Comparison of ENCODE assay signal across 11 cellular contexts in the genomic region with DNA sequence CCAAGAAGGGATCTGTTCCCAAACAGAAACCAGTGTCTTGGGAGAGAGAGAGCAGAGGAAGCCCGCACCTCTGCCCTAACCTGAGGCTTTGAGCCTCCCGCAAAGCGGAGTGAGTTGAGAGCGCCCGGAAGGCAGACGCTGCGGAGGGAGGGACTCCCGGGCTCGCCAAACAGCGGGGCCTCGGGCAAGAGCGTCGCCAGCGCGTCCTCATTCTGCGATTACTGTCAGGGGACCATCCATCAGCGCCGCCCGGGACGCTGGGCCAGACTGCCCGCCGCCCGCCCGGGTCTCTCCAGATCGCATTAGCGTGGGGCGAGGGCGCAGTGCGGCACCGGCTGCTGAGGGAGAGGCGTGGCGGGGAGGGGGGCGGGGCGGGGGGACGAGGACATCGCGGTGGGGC. TPM values are rescaled to one million over a fixed set of nuclear protein-coding genes. Genes with fewer than 3 reads are reported as not detected.
DNase-seq lines count a peak whose midpoint lies in the region; ATAC-seq and TF ChIP-seq lines count a peak whose summit lies in the region.
"Not testable (repeated sequence)": the region's sequence is repeated elsewhere in the genome, so short reads cannot be mapped to it uniquely, and the experiment has no call there.
"Had no signal": no experiment of that assay in that cellular context is flagged by ENCODE, and none has a peak within 500 bp of the region (broad histone marks: within the 10 kb centered on the region; RNA-seq: fewer than 3 reads in every experiment).

No MANE protein-coding gene starts in this region.

- WGBS in SK-N-SH (ENCODE audit: low lambda C conversion rate): 7% methylated on average over 11 of the region's 37 CpGs
- WGBS in psoas muscle, 3 donors: 3 to 15% (median 5%) methylated on average over 18 to 37 of the region's 37 CpGs

- peaks cover 11% of the 10 kb centered on the region for H3K4me1 Mint-ChIP-seq in Caco-2 (ENCODE audit: low read depth, unreplicated experiment)
- H3K4me1 Mint-ChIP-seq in activated T-cell treated with anti-CD3 and anti-CD28 coated beads, Interleukin-2, amount 50 U/mL, for 72 hours (ENCODE audit: low read depth): peaks cover 10% of the 10 kb centered on the region
- peaks cover 14% of the 10 kb centered on the region for H3K4me1 Mint-ChIP-seq in central memory CD8-positive, alpha-beta T cell

- not testable (repeated sequence) for ATAC-seq in activated T-cell treated with anti-CD3 and anti-CD28 coated beads, Interleukin-2, amount 50 U/mL, for 72 hours (replicated peaks in 1 of 2); central memory CD8-positive, alpha-beta T cell (replicated peaks; ENCODE audit: extremely low read depth, poor library complexity, severe bottlenecking); psoas muscle

- H3K36me3 Mint-ChIP-seq in Caco-2 (ENCODE audit: insufficient read depth, unreplicated experiment); activated T-cell treated with anti-CD3 and anti-CD28 coated beads, Interleukin-2, amount 50 U/mL, for 72 hours (ENCODE audit: insufficient read depth in 2 of 2); central memory CD8-positive, alpha-beta T cell (ENCODE audit: insufficient read depth): not testable (repeated sequence)

- CTCF ChIA-PET in Caco-2 (lab: Charles Lee); SK-N-SH (lab: Yijun Ruan, JAX): not testable (repeated sequence)

- H3K79me2 ChIP-seq in SK-N-SH (ENCODE audit: insufficient read depth): not testable (repeated sequence)

- TF ChIP-seq RAD21 in SK-N-SH (IDR thresholded peaks at IDR 0.05; ENCODE audit: low read length): not testable (repeated sequence)

- POLR2A ChIA-PET in Caco-2 (lab: Charles Lee); SK-N-SH (lab: Yijun Ruan, JAX): not testable (repeated sequence)

- BruUV-seq in Caco-2 (replicated peaks; lab: Mats Ljungman, UMichigan): not testable (repeated sequence)

- H3K27ac Mint-ChIP-seq in Caco-2 (ENCODE audit: unreplicated experiment): peak overlapping the region; percentile 55
- not testable (repeated sequence) for H3K27ac Mint-ChIP-seq in activated T-cell treated with anti-CD3 and anti-CD28 coated beads, Interleukin-2, amount 50 U/mL, for 72 hours; central memory CD8-positive, alpha-beta T cell (ENCODE audit: low read depth)

- H4K20me1 ChIP-seq in SK-N-SH (ENCODE audit: insufficient read depth): not testable (repeated sequence)

- H3K4me3 Mint-ChIP-seq in Caco-2 (ENCODE audit: unreplicated experiment): peak overlapping the region; percentile 14
- peak overlapping the region; percentile 81 to 83 for H3K4me3 Mint-ChIP-seq in activated T-cell treated with anti-CD3 and anti-CD28 coated beads, Interleukin-2, amount 50 U/mL, for 72 hours
- H3K4me3 Mint-ChIP-seq in central memory CD8-positive, alpha-beta T cell: peak overlapping the region; percentile 71

- not testable (repeated sequence) for H3K9ac ChIP-seq in SK-N-SH; subcutaneous abdominal adipose tissue (ENCODE audit: low read length in 5 of 5)

- not testable (repeated sequence) for H3K36me3 ChIP-seq in Caco-2 (ENCODE audit: control insufficient read depth, insufficient read depth, low read length); SK-N-SH (replicated peaks in 1 of 2; ENCODE audit: control insufficient read depth in 1 of 2, insufficient read depth in 2 of 2, low read length in 1 of 2); kidney epithelial cell (ENCODE audit: control insufficient read depth, insufficient read depth, low read length); psoas muscle (ENCODE audit: insufficient read depth in 1 of 2, low read depth in 1 of 2); subcutaneous abdominal adipose tissue (ENCODE audit: control insufficient read depth in 5 of 5, insufficient read depth in 5 of 5, low read length in 5 of 5)

- H3K9me3 ChIP-seq in Caco-2; SK-N-SH; psoas muscle; subcutaneous abdominal adipose tissue (ENCODE audit: control insufficient read depth in 5 of 5, low read length in 5 of 5): not testable (repeated sequence)

- peaks cover 22% of the 10 kb centered on the region for H3K4me1 ChIP-seq in Caco-2
- not testable (repeated sequence) for H3K4me1 ChIP-seq in SK-N-SH (ENCODE audit: control insufficient read depth in 1 of 2, insufficient read depth in 2 of 2, low read depth in 1 of 2, low read length in 1 of 2); psoas muscle; subcutaneous abdominal adipose tissue (ENCODE audit: control insufficient read depth in 5 of 5, insufficient read depth in 5 of 5, low read length in 5 of 5)

- peak overlapping the region; percentile 44; the same call in 1 of the 2 replicates for H3K4me2 ChIP-seq in SK-N-SH

- not testable (repeated sequence) for H3K27me3 Mint-ChIP-seq in Caco-2 (ENCODE audit: insufficient read depth, unreplicated experiment)
- peaks cover 57% of the 10 kb centered on the region for H3K27me3 Mint-ChIP-seq in activated T-cell treated with anti-CD3 and anti-CD28 coated beads, Interleukin-2, amount 50 U/mL, for 72 hours (ENCODE audit: low read depth)
- peaks cover 52% of the 10 kb centered on the region for H3K27me3 Mint-ChIP-seq in central memory CD8-positive, alpha-beta T cell

- TF ChIP-seq EP300 in SK-N-SH (IDR thresholded peaks at IDR 0.05; ENCODE audit: borderline replicate concordance in 1 of 2, low read depth in 1 of 2, low read length in 1 of 2): not testable (repeated sequence)

- H3K4me3 ChIP-seq in Caco-2 (ENCODE audit: low read depth, low read length): not testable (repeated sequence)
- peak overlapping the region in 1 of 2 experiments; percentile 33; a peak in 2 of 4 replicates for H3K4me3 ChIP-seq in SK-N-SH (ENCODE audit: low read depth in 2 of 2, low read length in 1 of 2)
- H3K4me3 ChIP-seq in kidney epithelial cell (ENCODE audit: low read depth, low read length): peak overlapping the region; percentile 23
- peak overlapping the region; percentile 50 for H3K4me3 ChIP-seq in psoas muscle
- peak overlapping the region in 3 of 5 donors; percentile 27 to 42 (median 33) for H3K4me3 ChIP-seq in subcutaneous abdominal adipose tissue (ENCODE audit: low read depth in 1 of 5, low read length in 5 of 5)

- H3K9me2 ChIP-seq in SK-N-SH: not testable (repeated sequence)

- not testable (repeated sequence) for DNase-seq in Caco-2; central memory CD8-positive, alpha-beta T cell (ENCODE audit: low spot score in 2 of 2); kidney epithelial cell (ENCODE audit: low read depth); psoas muscle
- DNase-seq in NCI-H1092 treated with DMSO at 0.1 percent for 48 hours (lab: John Stamatoyannopoulos, UW): peak; percentile 35
- peak; percentile 71 for DNase-seq in SK-N-SH
- peak; percentile 10 to 15 for DNase-seq in activated T-cell treated with anti-CD3 and anti-CD28 coated beads, Interleukin-2, amount 50 U/mL, for 72 hours

- not testable (repeated sequence) for H3F3A ChIP-seq in SK-N-SH (replicated peaks; ENCODE audit: insufficient read depth)

- H3K9me3 Mint-ChIP-seq in Caco-2 (ENCODE audit: unreplicated experiment); activated T-cell treated with anti-CD3 and anti-CD28 coated beads, Interleukin-2, amount 50 U/mL, for 72 hours; central memory CD8-positive, alpha-beta T cell: not testable (repeated sequence)

- H3K27ac ChIP-seq in SK-N-SH (ENCODE audit: low read depth in 2 of 2, low read length in 1 of 2): peak overlapping the region in 1 of 2 experiments; percentile 50; a peak in 1 of 4 replicates
- H3K27ac ChIP-seq in psoas muscle; subcutaneous abdominal adipose tissue (ENCODE audit: low read depth, low read length): not testable (repeated sequence)

- not testable (repeated sequence) for H3K27me3 ChIP-seq in Caco-2 (replicated peaks; ENCODE audit: control insufficient read depth, insufficient read depth, low read length); SK-N-SH (ENCODE audit: insufficient read depth); kidney epithelial cell (ENCODE audit: control insufficient read depth, insufficient read depth, low read length); psoas muscle (ENCODE audit: insufficient read depth in 3 of 3, low read length in 2 of 3); subcutaneous abdominal adipose tissue (ENCODE audit: control insufficient read depth in 5 of 5, insufficient read depth in 4 of 5, low read length in 5 of 5)

- intact Hi-C loops in Caco-2 (cut with micrococcal nuclease; ENCODE audit: unreplicated experiment); psoas muscle (cut with DNase I): not testable (repeated sequence)

- not testable (repeated sequence) for TF ChIP-seq CTCF in Caco-2 (IDR thresholded peaks at IDR 0.05; ENCODE audit: insufficient read depth in 1 of 2, low read depth in 1 of 2, low read length in 1 of 2, severe bottlenecking in 1 of 2, unreplicated experiment in 1 of 2); SK-N-SH (IDR thresholded peaks at IDR 0.05); kidney epithelial cell (IDR thresholded peaks at IDR 0.05; ENCODE audit: insufficient read depth, low read length, poor library complexity, severe bottlenecking); psoas muscle (IDR thresholded peaks at IDR 0.05)

- H2AFZ ChIP-seq in SK-N-SH (ENCODE audit: low read depth): peak overlapping the region; percentile 68; the same call in 1 of the 2 replicates

RNA-seq across cellular contexts. Expression of a gene that starts 36.7 kb away (rescaled TPM):
- 2.9 and 4.1 TPM in 2 replicates for total RNA-seq in Caco-2 (2022)
- polyA plus RNA-seq in SK-N-SH (2012; rRNA removed): 1.6 and 3.7 TPM in 2 replicates
- 4.7 and 5.9 TPM in 2 replicates for polyA plus RNA-seq in SK-N-SH (2012; cell fraction: cytosol; rRNA removed)
- 6.5 and 7.3 TPM in 2 replicates for polyA plus RNA-seq in SK-N-SH (2012; cell fraction: nucleus; rRNA removed)
- 1 to 10 TPM in 1 of 2 donors, under 1 TPM in 1; 1.00 to 1.1 TPM for total RNA-seq in activated T-cell treated with anti-CD3 and anti-CD28 coated beads, Interleukin-2, amount 50 U/mL, for 72 hours
- total RNA-seq in kidney epithelial cell: 1.3 and 2.5 TPM in 2 replicates
- total RNA-seq in psoas muscle: 1 to 10 TPM; 1.6 to 4.7 (median 2.6) TPM
- 1 to 10 TPM in 2 of 3 donors, under 1 TPM in 1; 0.72 to 1.4 (median 1.1) TPM for polyA plus RNA-seq in psoas muscle
- total RNA-seq: bronchial epithelial cell had no signal

RNA-seq across cellular contexts. Expression of a gene that starts 57.5 kb away (rescaled TPM):
- total RNA-seq in Caco-2 (2022): 3.4 and 3.6 TPM in 2 replicates
- 1.5 and 2.1 TPM in 2 replicates for polyA plus RNA-seq in SK-N-SH (2012; rRNA removed)
- polyA plus RNA-seq in SK-N-SH (2012; cell fraction: cytosol; rRNA removed): 1.2 and 1.8 TPM in 2 replicates
- polyA plus RNA-seq in SK-N-SH (2012; cell fraction: nucleus; rRNA removed): 1.7 and 2.3 TPM in 2 replicates
- not detected for total RNA-seq in activated T-cell treated with anti-CD3 and anti-CD28 coated beads, Interleukin-2, amount 50 U/mL, for 72 hours
- 0.50 TPM in 1 of 2 replicates, not detected in the other for total RNA-seq in kidney epithelial cell
- total RNA-seq in psoas muscle: 1 to 10 TPM in 2 of 4 donors, under 1 TPM in 2; 0.25 to 3.3 (median 1.1) TPM
- under 1 TPM; 0.03 to 0.58 (median 0.04) TPM for polyA plus RNA-seq in psoas muscle
- total RNA-seq: bronchial epithelial cell, left cardiac atrium, mucosa of descending colon had no signal

Comparison
In these comparisons a context has a peak if more than half of its experiments do, and no peak if none do; other contexts are left out.
1. H3K4me3 Mint-ChIP-seq: peak in every context shown above with its lines; median percentile 82 in activated T-cell treated with anti-CD3 and anti-CD28 coated beads, Interleukin-2, amount 50 U/mL, for 72 hours; 71 in central memory CD8-positive, alpha-beta T cell; 14 in Caco-2.